In the genomic region with DNA sequence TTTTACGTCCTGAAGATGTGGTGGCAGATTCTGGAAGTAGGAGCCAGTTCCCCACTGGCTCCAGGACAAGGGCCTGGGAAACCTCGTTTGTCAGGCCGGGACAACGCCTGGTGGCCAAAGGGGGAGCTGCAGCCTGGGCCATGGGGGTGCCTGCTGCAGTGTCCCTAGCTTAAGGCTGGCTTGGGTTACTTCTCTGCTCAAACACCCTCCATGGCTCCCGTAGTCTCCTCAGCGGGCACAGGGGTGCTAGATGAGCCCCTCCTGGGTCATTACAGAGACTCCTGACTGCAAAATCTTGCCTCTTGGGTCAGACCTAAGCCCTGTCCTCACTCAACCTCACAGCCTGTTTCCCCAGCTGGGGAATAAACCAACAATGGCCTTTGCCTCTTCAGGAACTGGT, we compare ENCODE assay signal across 8 cellular contexts. TPM values are rescaled to one million over a fixed set of nuclear protein-coding genes. Genes with fewer than 3 reads are reported as not detected.
A peak's percentile ranks its signal among the peaks of the same experiment; 100 is the strongest.
DNase-seq lines count a peak whose midpoint lies in the region; ATAC-seq, FAIRE-seq and TF ChIP-seq lines count a peak whose summit lies in the region.

No MANE protein-coding gene starts in this region.

- H3K9me3 ChIP-seq in AG04450 (ENCODE audit: control insufficient read depth, insufficient read depth, low read length) = peaks cover 10% of the 10 kb centered on the region; the same call in 1 of the 2 replicates

- no peak for DNase-seq in AG04450 (ENCODE audit: low read depth, low spot score)
- DNase-seq in GM12891 (ENCODE audit: insufficient read length, low spot score) = peak; percentile 77
- peak; percentile 29 for DNase-seq in UCSD-AML1 (lab: John Stamatoyannopoulos, UW; ENCODE audit: unreplicated experiment)
- DNase-seq in iris pigment epithelial cell (ENCODE audit: low read depth) = peak; percentile 43
- DNase-seq in superior temporal gyrus (ENCODE audit: extremely low spot score) = no peak
- DNase-seq in DMS153 (lab: John Stamatoyannopoulos, UW) = no peak

- TF ChIP-seq CTCF in AG04450 (IDR thresholded peaks at IDR 0.05; ENCODE audit: low read depth, low read length) = peak; percentile 79

- no peak for FAIRE-seq in GM12891 (lab: Jason Lieb, UNC)

- POLR2A ChIA-PET in AG04450 (lab: Yijun Ruan, JAX) = interaction anchor here (0.8 kb wide), 1 partner anchor 24 kb away, joined by 3 read pairs; no protein-coding TSS in a partner anchor

- peaks cover 11% of the 10 kb centered on the region for H3K27me3 ChIP-seq in AG04450 (ENCODE audit: control insufficient read depth, insufficient read depth, low read length)

- ATAC-seq in HG02852 (IDR thresholded peaks at IDR 0.05; ENCODE audit: unreplicated experiment) (no peak), HG03108 (IDR thresholded peaks at IDR 0.05; ENCODE audit: unreplicated experiment) (no peak)

- CTCF ChIA-PET in AG04450 (lab: Charles Lee) = interaction anchor here (0.6 to 7.7 kb wide), 22 partner anchors 9 to 666 kb away, joined by 3 to 58 read pairs (median 5); partner anchors contain the start of gene GMIP

- H3K27ac ChIP-seq in AG04450 (ENCODE audit: low read depth, low read length) = no peak overlapping the region

- TF ChIP-seq POLR2A in GM12891 (IDR thresholded peaks at IDR 0.05; ENCODE audit: low read depth, low read length) = no peak

- H3K4me3 ChIP-seq in AG04450 (ENCODE audit: low read depth, low read length) = no peak overlapping the region

TF ChIP-seq in GM12891, 5 proteins besides CTCF, POLR2A, EP300 and RAD21:
- TF ChIP-seq PAX5 (IDR thresholded peaks at IDR 0.05; ENCODE audit: insufficient read depth, low read length, severe bottlenecking) = no peak
- TF ChIP-seq POLR2AphosphoS5 (IDR thresholded peaks at IDR 0.05; ENCODE audit: low read depth, low read length) = no peak
- TF ChIP-seq SPI1 (IDR thresholded peaks at IDR 0.05; ENCODE audit: low read depth, low read length) = no peak
- no peak for TF ChIP-seq TAF1 (IDR thresholded peaks at IDR 0.05; ENCODE audit: low read depth, low read length)
- no peak for TF ChIP-seq POU2F2 (IDR thresholded peaks at IDR 0.05; ENCODE audit: low read depth, low read length)
TF ChIP-seq in GM12891: peak in this region for 0.

RNA-seq across cellular contexts. Expression of gene CILP2, which starts 14.7 kb away (rescaled TPM):
- polyA plus RNA-seq in AG04450 (2011; rRNA removed) = 0.20 and 0.25 TPM in 2 replicates
- 0.13 and 0.18 TPM in 2 replicates for polyA minus RNA-seq in AG04450 (2011; rRNA and poly(A)+ RNA removed)
- 0.28 TPM for polyA plus RNA-seq in GM12891 (2012; ENCODE audit: low read depth, missing spikeins)

RNA-seq across cellular contexts. Expression of gene YJEFN3, which starts 24.1 kb away (rescaled TPM):
- polyA plus RNA-seq in AG04450 (2011; rRNA removed) = 1.2 and 1.4 TPM in 2 replicates
- polyA minus RNA-seq in AG04450 (2011; rRNA and poly(A)+ RNA removed) = 0.28 and 0.56 TPM in 2 replicates
- 4.6 TPM for polyA plus RNA-seq in GM12891 (2012; ENCODE audit: low read depth, missing spikeins)

RNA-seq across cellular contexts. Expression of gene NDUFA13, which starts 36.8 kb away (rescaled TPM):
- 388 and 454 TPM in 2 replicates for polyA plus RNA-seq in AG04450 (2011; rRNA removed)
- polyA minus RNA-seq in AG04450 (2011; rRNA and poly(A)+ RNA removed) = 86.2 and 132 TPM in 2 replicates
- polyA plus RNA-seq in GM12891 (2012; ENCODE audit: low read depth, missing spikeins) = 397 TPM

RNA-seq across cellular contexts. Expression of gene TSSK6, which starts 37.5 kb away (rescaled TPM):
- 1.0 and 1.7 TPM in 2 replicates for polyA plus RNA-seq in AG04450 (2011; rRNA removed)
- polyA minus RNA-seq in AG04450 (2011; rRNA and poly(A)+ RNA removed) = 0.48 and 0.60 TPM in 2 replicates
- polyA plus RNA-seq in GM12891 (2012; ENCODE audit: low read depth, missing spikeins) = 1.2 TPM

Comparison
In these comparisons a context has a peak if more than half of its experiments do, and no peak if none do; other contexts are left out.
1. DNase-seq: peak in GM12891 (single experiment), UCSD-AML1 (single experiment) and iris pigment epithelial cell (single experiment); none in AG04450 (single experiment), superior temporal gyrus (single experiment) and DMS153 (single experiment).